8 cellular contexts compared by ENCODE assay signal in genomic region chr3:11591401-11592266, GRCh38. TPM values are rescaled to one million over a fixed set of nuclear protein-coding genes. Genes with fewer than 3 reads are reported as not detected.
DNase-seq lines count a peak whose midpoint lies in the region; ATAC-seq and TF ChIP-seq lines count a peak whose summit lies in the region.

No MANE protein-coding gene starts in this region.

- no peak overlapping the region for H3K4me3 ChIP-seq in SJSA1
- H3K4me3 ChIP-seq in fibroblast of mammary gland (ENCODE audit: control insufficient read depth, low read depth, low read length): no peak overlapping the region
- peak overlapping the region; percentile 24 for H3K4me3 ChIP-seq in neuron (ENCODE audit: low read length)

- H3K27ac ChIP-seq in SJSA1: peak overlapping the region; percentile 57

- H3K27me3 ChIP-seq in SJSA1 (replicated peaks) (no peaks in the 10 kb centered on the region), neuron (ENCODE audit: insufficient read depth, low read length) (no peaks in the 10 kb centered on the region)

- no peaks in the 10 kb centered on the region for H3K9me3 ChIP-seq in SJSA1 (replicated peaks)
- peaks cover 2% of the 10 kb centered on the region for H3K9me3 ChIP-seq in neuron (ENCODE audit: low read length)

- DNase-seq in Caki2 (ENCODE audit: low read depth): peak; percentile 72
- peak; percentile 62 to 71 for DNase-seq in SJSA1 (ENCODE audit: low read depth in 1 of 2, low spot score in 2 of 2)
- peak; percentile 64 for DNase-seq in fibroblast of mammary gland (ENCODE audit: low read depth)
- DNase-seq in DMS153 treated with DMSO at 0.1 percent for 48 hours (lab: John Stamatoyannopoulos, UW; ENCODE audit: unreplicated experiment): no peak

- H2AFZ ChIP-seq in neuron (ENCODE audit: low read depth, low read length): no peak overlapping the region

- H3K4me1 ChIP-seq in SJSA1 (replicated peaks): peaks cover 38% of the 10 kb centered on the region
- H3K4me1 ChIP-seq in neuron (ENCODE audit: insufficient read depth, low read length): peaks cover 49% of the 10 kb centered on the region

- H3K36me3 ChIP-seq in SJSA1 (peaks cover 23% of the 10 kb centered on the region), neuron (ENCODE audit: insufficient read depth, low read length) (peaks cover 11% of the 10 kb centered on the region)

- ATAC-seq in HG02938 (IDR thresholded peaks at IDR 0.05; ENCODE audit: unreplicated experiment): no peak
- ATAC-seq in HG02981 (IDR thresholded peaks at IDR 0.05; ENCODE audit: unreplicated experiment): no peak
- no peak for ATAC-seq in GM18505 (IDR thresholded peaks at IDR 0.05; ENCODE audit: unreplicated experiment)

- in situ Hi-C loops in Caki2 (cut with HindIII; ENCODE audit: low pct_unique_long_range_greater_than_20kb, low sequenced_read_pairs): no loop called here

- TF ChIP-seq CTCF in fibroblast of mammary gland (conservative IDR thresholded peaks at IDR 0.05; ENCODE audit: control insufficient read depth, insufficient read depth, low read depth, low read length): no peak

- no peak for TF ChIP-seq POLR2A in GM18505 (IDR thresholded peaks at IDR 0.05; ENCODE audit: borderline replicate concordance, extremely low read depth, insufficient read depth, insufficient read length)

RNA-seq across cellular contexts. Expression of gene VGLL4, which starts 52.1 kb away (rescaled TPM):
- 54.9 and 65.8 TPM in 2 replicates for total RNA-seq in Caki2 (2014; rRNA removed; shearing (Covaris generic); ENCODE audit: low replicate concordance)
- 14.7 and 26.9 TPM in 2 replicates for total RNA-seq in SJSA1 (2014; rRNA removed; shearing (Covaris generic))
